9 cellular contexts compared by ENCODE assay signal in the genomic region with DNA sequence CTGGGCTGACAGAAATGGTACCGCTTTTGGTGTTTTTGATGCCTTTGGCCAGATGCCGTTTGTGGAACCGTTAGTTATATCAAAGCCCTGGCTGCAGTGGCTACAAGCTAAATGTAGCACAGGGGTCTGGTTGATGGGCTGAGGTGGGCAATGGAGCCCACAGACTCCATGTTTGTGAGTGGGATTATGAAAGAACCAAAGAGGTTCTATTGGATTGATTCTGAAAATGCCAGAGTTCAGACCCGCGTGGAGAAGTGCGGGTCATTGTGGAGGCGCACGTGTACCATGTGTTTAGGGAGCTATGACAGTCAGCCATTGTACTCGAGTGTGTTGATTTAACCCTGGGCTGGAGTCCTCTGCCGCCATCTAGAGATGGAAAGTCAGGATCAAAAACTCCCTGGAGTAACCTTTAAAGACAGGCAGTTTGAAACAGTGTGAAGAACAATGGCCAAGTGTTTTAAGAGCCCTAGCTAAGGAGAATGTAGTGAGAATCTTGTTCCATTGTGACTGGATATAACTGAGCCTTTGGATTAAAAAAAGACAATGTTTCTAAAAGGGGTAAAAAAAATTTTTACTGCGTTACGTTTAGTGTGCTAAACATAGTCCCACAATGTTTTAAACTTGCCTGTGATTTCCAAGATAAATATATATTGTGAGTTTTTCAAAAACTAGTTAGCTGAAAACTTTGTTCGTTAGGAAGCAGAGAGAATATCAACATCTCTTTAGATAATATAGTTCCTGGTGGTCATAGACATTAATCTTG. TPM values are rescaled to one million over a fixed set of nuclear protein-coding genes. Genes with fewer than 3 reads are reported as not detected.
DNase-seq lines count a peak whose midpoint lies in the region; ATAC-seq and TF ChIP-seq lines count a peak whose summit lies in the region.
"Had no signal": no experiment of that assay in that cellular context is flagged by ENCODE, and none has a peak within 500 bp of the region (broad histone marks: within the 10 kb centered on the region; RNA-seq: fewer than 3 reads in every experiment).

No MANE protein-coding gene starts in this region.

- no TSS peak for BruUV-seq in Calu3 (replicated peaks; lab: Mats Ljungman, UMichigan)

- no peaks in the 10 kb centered on the region for H3K36me3 Mint-ChIP-seq in Calu3 (ENCODE audit: insufficient read depth, unreplicated experiment)
- no peaks in the 10 kb centered on the region for H3K36me3 Mint-ChIP-seq in stimulated activated memory B cell treated with anti-CD40 and anti-IgM and Interleukin-4, amounts not matched to agents 10 μg/mL and 1 μg/mL and 100 μg/mL, for 72 hours

- in situ Hi-C loops in brain microvascular endothelial cell (cut with HindIII; ENCODE audit: low pct_ligation_motif_present, low sequenced_read_pairs): no loop called here

- no peaks in the 10 kb centered on the region for H3K27me3 Mint-ChIP-seq in Calu3 (ENCODE audit: unreplicated experiment)
- peaks cover 8% of the 10 kb centered on the region for H3K27me3 Mint-ChIP-seq in stimulated activated naive CD8-positive, alpha-beta T cell treated with anti-CD3 and anti-CD28 coated beads, Interleukin-15, amount 100 ng/mL, for 72 hours
- no peaks in the 10 kb centered on the region for H3K27me3 Mint-ChIP-seq in stimulated activated memory B cell treated with anti-CD40 and anti-IgM and Interleukin-4, amounts not matched to agents 10 μg/mL and 1 μg/mL and 100 μg/mL, for 72 hours

- H3K4me3 Mint-ChIP-seq in Calu3 (ENCODE audit: low read depth, unreplicated experiment): no peak overlapping the region
- H3K4me3 Mint-ChIP-seq in stimulated activated naive CD8-positive, alpha-beta T cell treated with anti-CD3 and anti-CD28 coated beads, Interleukin-15, amount 100 ng/mL, for 72 hours: no peak overlapping the region
- no peak overlapping the region for H3K4me3 Mint-ChIP-seq in stimulated activated memory B cell treated with anti-CD40 and anti-IgM and Interleukin-4, amounts not matched to agents 10 μg/mL and 1 μg/mL and 100 μg/mL, for 72 hours
- H3K4me3 Mint-ChIP-seq: T-helper 1 cell treated with Interleukin-12 subunit alpha and Interleukin-12 subunit beta and Interleukin-4 antibody, amounts not matched to agents 30 μg/mL and 1 μg/mL, for 36 hours had no signal

- TF ChIP-seq CTCF in Calu3 (IDR thresholded peaks at IDR 0.05; ENCODE audit: unreplicated experiment): no peak
- peak; percentile 83 for TF ChIP-seq CTCF in brain microvascular endothelial cell (IDR thresholded peaks at IDR 0.05; ENCODE audit: low read depth, low read length, missing control alignments)

- H3K27ac ChIP-seq in brain microvascular endothelial cell: no peak overlapping the region

- intact Hi-C loops in Calu3 (cut with micrococcal nuclease; ENCODE audit: unreplicated experiment): no loop called here

- CTCF ChIA-PET in Calu3 (lab: Charles Lee): interaction anchor here (0.7 to 1.7 kb wide), 5 partner anchors 18 to 191 kb away, joined by 3 to 17 read pairs (median 4); no protein-coding TSS in a partner anchor

- ATAC-seq in HG03342 (IDR thresholded peaks at IDR 0.05; ENCODE audit: unreplicated experiment): peak; percentile 53
- ATAC-seq in stimulated activated naive CD8-positive, alpha-beta T cell treated with anti-CD3 and anti-CD28 coated beads, Interleukin-15, amount 100 ng/mL, for 72 hours: peak; percentile 54
- no peak for ATAC-seq in HG03108 (IDR thresholded peaks at IDR 0.05; ENCODE audit: unreplicated experiment)
- no peak for ATAC-seq in stimulated activated memory B cell treated with anti-CD40 and anti-IgM and Interleukin-4, amounts not matched to agents 10 μg/mL and 1 μg/mL and 100 μg/mL, for 72 hours

- no peaks in the 10 kb centered on the region for H3K27me3 ChIP-seq in brain microvascular endothelial cell (replicated peaks)

- H3K4me3 ChIP-seq in brain microvascular endothelial cell (ENCODE audit: low read depth, low read length): peak overlapping the region; percentile 2

- DNase-seq in Calu3 (peak; percentile 54), NCI-H82 treated with DMSO at 0.1 percent for 48 hours (lab: John Stamatoyannopoulos, UW; ENCODE audit: unreplicated experiment) (peak; percentile 66), brain microvascular endothelial cell (peak; percentile 71), iPS-NIHi11 (ENCODE audit: low spot score) (peak; percentile 76)
- no peak for DNase-seq in stimulated activated naive CD8-positive, alpha-beta T cell treated with anti-CD3 and anti-CD28 coated beads, Interleukin-15, amount 100 ng/mL, for 72 hours

- no peaks in the 10 kb centered on the region for H3K36me3 ChIP-seq in brain microvascular endothelial cell (replicated peaks)

- H3K4me1 Mint-ChIP-seq in Calu3 (ENCODE audit: low read depth, unreplicated experiment): peaks cover 11% of the 10 kb centered on the region
- H3K4me1 Mint-ChIP-seq in stimulated activated naive CD8-positive, alpha-beta T cell treated with anti-CD3 and anti-CD28 coated beads, Interleukin-15, amount 100 ng/mL, for 72 hours: peaks cover 6% of the 10 kb centered on the region
- H3K4me1 Mint-ChIP-seq in stimulated activated memory B cell treated with anti-CD40 and anti-IgM and Interleukin-4, amounts not matched to agents 10 μg/mL and 1 μg/mL and 100 μg/mL, for 72 hours: peaks cover 11% of the 10 kb centered on the region

- H3K9me3 Mint-ChIP-seq in Calu3 (ENCODE audit: low read depth, unreplicated experiment): no peaks in the 10 kb centered on the region
- no peaks in the 10 kb centered on the region for H3K9me3 Mint-ChIP-seq in stimulated activated naive CD8-positive, alpha-beta T cell treated with anti-CD3 and anti-CD28 coated beads, Interleukin-15, amount 100 ng/mL, for 72 hours
- H3K9me3 Mint-ChIP-seq in stimulated activated memory B cell treated with anti-CD40 and anti-IgM and Interleukin-4, amounts not matched to agents 10 μg/mL and 1 μg/mL and 100 μg/mL, for 72 hours: no peaks in the 10 kb centered on the region
- H3K9me3 Mint-ChIP-seq: T-helper 1 cell treated with Interleukin-12 subunit alpha and Interleukin-12 subunit beta and Interleukin-4 antibody, amounts not matched to agents 30 μg/mL and 1 μg/mL, for 36 hours had no signal

- no peak overlapping the region for H3K27ac Mint-ChIP-seq in Calu3 (ENCODE audit: unreplicated experiment)
- H3K27ac Mint-ChIP-seq in stimulated activated naive CD8-positive, alpha-beta T cell treated with anti-CD3 and anti-CD28 coated beads, Interleukin-15, amount 100 ng/mL, for 72 hours: no peak overlapping the region
- no peak overlapping the region for H3K27ac Mint-ChIP-seq in stimulated activated memory B cell treated with anti-CD40 and anti-IgM and Interleukin-4, amounts not matched to agents 10 μg/mL and 1 μg/mL and 100 μg/mL, for 72 hours
- H3K27ac Mint-ChIP-seq: T-helper 1 cell treated with Interleukin-12 subunit alpha and Interleukin-12 subunit beta and Interleukin-4 antibody, amounts not matched to agents 30 μg/mL and 1 μg/mL, for 36 hours had no signal

RNA-seq across cellular contexts. Expression of a gene that starts 12.7 kb away (rescaled TPM):
- total RNA-seq in Calu3 (2022): 1.7 and 1.9 TPM in 2 replicates

RNA-seq across cellular contexts. Expression of a gene that starts 51.3 kb away (rescaled TPM):
- total RNA-seq in Calu3 (2022): 6.0 and 38.4 TPM in 2 replicates

Comparison
In these comparisons a context has a peak if more than half of its experiments do, and no peak if none do; other contexts are left out.
1. DNase-seq: peak in Calu3 (single experiment), NCI-H82 treated with DMSO at 0.1 percent for 48 hours (single experiment), brain microvascular endothelial cell (single experiment) and iPS-NIHi11 (single experiment); none in stimulated activated naive CD8-positive, alpha-beta T cell treated with anti-CD3 and anti-CD28 coated beads, Interleukin-15, amount 100 ng/mL, for 72 hours (0 of 2).
2. ATAC-seq: peak in HG03342 (single experiment) and stimulated activated naive CD8-positive, alpha-beta T cell treated with anti-CD3 and anti-CD28 coated beads, Interleukin-15, amount 100 ng/mL, for 72 hours (single experiment); none in HG03108 (single experiment) and stimulated activated memory B cell treated with anti-CD40 and anti-IgM and Interleukin-4, amounts not matched to agents 10 μg/mL and 1 μg/mL and 100 μg/mL, for 72 hours (single experiment).